In genomic region chr3:32249184-32249782, GRCh38 we compare ENCODE assay signal across 8 cellular contexts. TPM values are rescaled to one million over a fixed set of nuclear protein-coding genes. Genes with fewer than 3 reads are reported as not detected.
DNase-seq lines count a peak whose midpoint lies in the region; ATAC-seq, FAIRE-seq and TF ChIP-seq lines count a peak whose summit lies in the region.

No MANE protein-coding gene starts in this region.

- H3K27me3 Mint-ChIP-seq in CD8-positive, alpha-beta memory T cell = peaks cover 0 to 2% of the 10 kb centered on the region in 2 donors

- TSS peak; percentile 93 for BruUV-seq in PC-9 (replicated peaks; lab: Mats Ljungman, UMichigan)

- no peak overlapping the region for H3K56ac ChIP-seq in mesendoderm (ENCODE audit: low read length)

- H3K9ac ChIP-seq in mesendoderm (ENCODE audit: low read length) = no peak overlapping the region

- H3K9me2 ChIP-seq in PC-9 (ENCODE audit: insufficient read depth) = no peaks in the 10 kb centered on the region

- peaks cover 1% of the 10 kb centered on the region for H3K79me1 ChIP-seq in mesendoderm (ENCODE audit: low read length)

- peaks cover 20% of the 10 kb centered on the region for H3F3A ChIP-seq in PC-9 (ENCODE audit: insufficient read depth, low read depth)

- no peaks in the 10 kb centered on the region for H4K20me1 ChIP-seq in PC-9 (ENCODE audit: insufficient read depth)

- H2BK120ac ChIP-seq in mesendoderm (ENCODE audit: low read depth, low read length) = no peak overlapping the region

- H2AFZ ChIP-seq in PC-9 = no peak overlapping the region

- no peak overlapping the region for H3K4me3 ChIP-seq in PC-9
- no peak overlapping the region for H3K4me3 ChIP-seq in pancreas
- no peak overlapping the region for H3K4me3 ChIP-seq in CD8-positive, alpha-beta memory T cell (ENCODE audit: low read length)
- H3K4me3 ChIP-seq in mesendoderm (ENCODE audit: low read length) = no peak overlapping the region

- ATAC-seq in pancreas = peak in 3 of 4 donors; percentile 44 to 62 (median 52)

- H3K4me1 Mint-ChIP-seq in CD8-positive, alpha-beta memory T cell = peaks cover 16 to 22% (median 18%) of the 10 kb centered on the region in 3 donors

- peak overlapping the region in 2 of 8 donors; percentile 65 to 73 for H3K27ac Mint-ChIP-seq in CD8-positive, alpha-beta memory T cell

- H2BK5ac ChIP-seq in mesendoderm (ENCODE audit: low read length) = no peak overlapping the region

- no peak overlapping the region for H3K23ac ChIP-seq in mesendoderm (ENCODE audit: low read length)

- POLR2A ChIA-PET in PC-9 (lab: Charles Lee; ENCODE audit: unreplicated experiment) = interaction anchor here (0.7 kb wide), 2 partner anchors 221 to 717 kb away, joined by 3 to 25 read pairs; partner anchors contain the start of gene STT3B
- POLR2A ChIA-PET in CD8-positive, alpha-beta memory T cell (lab: Charles Lee) = no interaction called here

- FAIRE-seq in pancreas (lab: Jason Lieb, UNC) = no peak

- peaks cover 0 to 3% (median 0%) of the 10 kb centered on the region in 3 donors for H3K36me3 Mint-ChIP-seq in CD8-positive, alpha-beta memory T cell

- H3K4me1 ChIP-seq in PC-9 (replicated peaks; ENCODE audit: insufficient read depth) = peaks cover 30% of the 10 kb centered on the region
- peaks cover 5 to 23% (median 16%) of the 10 kb centered on the region in 3 donors for H3K4me1 ChIP-seq in pancreas
- peaks cover 22% of the 10 kb centered on the region for H3K4me1 ChIP-seq in CD8-positive, alpha-beta memory T cell (ENCODE audit: insufficient read depth, low read length)
- no peaks in the 10 kb centered on the region for H3K4me1 ChIP-seq in mesendoderm (ENCODE audit: control insufficient read depth, low read depth, low read length)

- no peak overlapping the region for H3K4ac ChIP-seq in mesendoderm (ENCODE audit: low read depth, low read length)

- no peak overlapping the region for H2AK5ac ChIP-seq in mesendoderm (ENCODE audit: low read length)

- H3K9me3 Mint-ChIP-seq in CD8-positive, alpha-beta memory T cell = peaks cover 0 to 2% (median 0%) of the 10 kb centered on the region in 5 donors

- WGBS in pancreas, 2 donors = 86 to 91% methylated on average over 4 of the region's 4 CpGs
- WGBS in mesendoderm (ENCODE audit: extremely low coverage, insufficient coverage, low lambda C conversion rate) = no CpG with 5 or more reads among the region's 4 CpGs

- H3K79me2 ChIP-seq in PC-9 (ENCODE audit: low read depth) (peaks cover 18% of the 10 kb centered on the region), mesendoderm (ENCODE audit: control insufficient read depth, insufficient read depth, low read length) (no peaks in the 10 kb centered on the region)

- H3K18ac ChIP-seq in mesendoderm (ENCODE audit: low read length) = no peak overlapping the region

- no peak overlapping the region for H4K5ac ChIP-seq in mesendoderm (ENCODE audit: low read length)

- peaks cover 4% of the 10 kb centered on the region for H3K9me3 ChIP-seq in PC-9 (ENCODE audit: insufficient read depth, low read depth)
- no peaks in the 10 kb centered on the region for H3K9me3 ChIP-seq in pancreas
- H3K9me3 ChIP-seq in CD8-positive, alpha-beta memory T cell (ENCODE audit: low read length) = no peaks in the 10 kb centered on the region

- peak; percentile 92 for DNase-seq in H4 (ENCODE audit: low spot score)
- DNase-seq in PC-9 = peak; percentile 17 to 88
- peak; percentile 93 for DNase-seq in dedifferentiated amniotic fluid mesenchymal stem cell (ENCODE audit: extremely low spot score)
- no peak for DNase-seq in pancreas
- no peak for DNase-seq in CD8-positive, alpha-beta memory T cell
- DNase-seq in effector CD4-positive, alpha-beta T cell = no peak
- no peak for DNase-seq in mesendoderm
- DNase-seq in NCI-H2196 treated with DMSO at 0.1 percent for 48 hours (lab: John Stamatoyannopoulos, UW; ENCODE audit: unreplicated experiment) = no peak

- intact Hi-C loops in PC-9 (cut with micrococcal nuclease; ENCODE audit: unreplicated experiment) (loop anchor here (1.0 kb wide), 1 partner anchor 27 kb away; no protein-coding TSS in a partner anchor), pancreas (cut with DNase I) (no loop called here)

- H3K4me3 Mint-ChIP-seq in CD8-positive, alpha-beta memory T cell = peak overlapping the region in 1 of 7 donors; percentile 44

- H3K4me2 ChIP-seq in PC-9 (peak overlapping the region; percentile 58), mesendoderm (ENCODE audit: low read length) (no peak overlapping the region)

- no peak overlapping the region for H2BK15ac ChIP-seq in mesendoderm (replicated peaks; ENCODE audit: low read depth)

- peak overlapping the region; percentile 84 for H3K27ac ChIP-seq in PC-9
- no peak overlapping the region for H3K27ac ChIP-seq in pancreas
- H3K27ac ChIP-seq in CD8-positive, alpha-beta memory T cell (ENCODE audit: low read depth, low read length) = no peak overlapping the region
- no peak overlapping the region for H3K27ac ChIP-seq in mesendoderm (ENCODE audit: low read depth, low read length)

- H3K36me3 ChIP-seq in PC-9 (ENCODE audit: low read depth) (no peaks in the 10 kb centered on the region), pancreas (no peaks in the 10 kb centered on the region), mesendoderm (ENCODE audit: control insufficient read depth, insufficient read depth, low read length) (no peaks in the 10 kb centered on the region)
- H3K36me3 ChIP-seq in CD8-positive, alpha-beta memory T cell (ENCODE audit: insufficient read depth, low read length) = no peaks in the 10 kb centered on the region

- H4K8ac ChIP-seq in mesendoderm (ENCODE audit: low read depth, low read length) = no peak overlapping the region

- H3K27me3 ChIP-seq in PC-9 (ENCODE audit: insufficient read depth, low read depth) (no peaks in the 10 kb centered on the region), pancreas (no peaks in the 10 kb centered on the region), mesendoderm (ENCODE audit: insufficient read depth, low read length, poor library complexity) (no peaks in the 10 kb centered on the region)
- H3K27me3 ChIP-seq in CD8-positive, alpha-beta memory T cell (ENCODE audit: insufficient read depth, low read length, poor library complexity, severe bottlenecking) = no peaks in the 10 kb centered on the region

- TF ChIP-seq CTCF in PC-9 (conservative IDR thresholded peaks at IDR 0.05) = no peak
- no peak for TF ChIP-seq CTCF in pancreas (IDR thresholded peaks at IDR 0.05)

- CTCF ChIA-PET in PC-9 (lab: Charles Lee) = no interaction called here
- CTCF ChIA-PET in CD8-positive, alpha-beta memory T cell (lab: Charles Lee) = interaction anchor here (2.4 kb wide), 1 partner anchor 9 kb away, joined by 7 read pairs; no protein-coding TSS in a partner anchor

RNA-seq across cellular contexts. Expression of gene CMTM8, which starts 10.8 kb away (rescaled TPM):
- 2.5 and 3.2 TPM in 2 replicates for total RNA-seq in H4 (2014; rRNA removed; shearing (Covaris generic))
- total RNA-seq in PC-9 (2021) = 16.8 and 17.8 TPM in 2 replicates
- 10 to 100 TPM; 12.6 to 17.9 (median 16.7) TPM for total RNA-seq in pancreas
- 10 to 100 TPM; 11.0 to 23.7 TPM for polyA plus RNA-seq in pancreas
- 1 to 10 TPM; 3.3 to 4.1 TPM for total RNA-seq in CD8-positive, alpha-beta memory T cell
- 3.3 TPM for polyA plus RNA-seq in CD8-positive, alpha-beta memory T cell
- 7.4 TPM for polyA plus RNA-seq in mesendoderm (2013, experiment 1 of 2)
- 9.2 TPM for polyA plus RNA-seq in mesendoderm (2013, experiment 2 of 2)

Comparison
In these comparisons a context has a peak if more than half of its experiments do, and no peak if none do; other contexts are left out.
1. DNase-seq: peak in H4 (single experiment), PC-9 (2 of 2) and dedifferentiated amniotic fluid mesenchymal stem cell (single experiment); none in pancreas (0 of 6), CD8-positive, alpha-beta memory T cell (0 of 5), effector CD4-positive, alpha-beta T cell (single experiment), mesendoderm (single experiment) and NCI-H2196 treated with DMSO at 0.1 percent for 48 hours (single experiment).